In genomic region chr1:15949453-15950245, GRCh38 we compare ENCODE assay signal across 8 cellular contexts. TPM values are rescaled to one million over a fixed set of nuclear protein-coding genes. Genes with fewer than 3 reads are reported as not detected.
A peak's percentile ranks its signal among the peaks of the same experiment; 100 is the strongest.
DNase-seq lines count a peak whose midpoint lies in the region; ATAC-seq lines count a peak whose summit lies in the region.

No MANE protein-coding gene starts in this region.

- ATAC-seq in HG02588 (IDR thresholded peaks at IDR 0.05; ENCODE audit: unreplicated experiment) (peak; percentile 66), Right ventricle myocardium superior (ENCODE audit: poor library complexity) (peak; percentile 83)

- peak; percentile 91 for DNase-seq in GM04504 (ENCODE audit: low read depth)
- peak; percentile 77 for DNase-seq in SW480 (ENCODE audit: low spot score)
- DNase-seq in activated naive CD8-positive, alpha-beta T cell treated with anti-CD3 and anti-CD28 coated beads, Interleukin-2, amount 50 U/mL, for 16 hours (ENCODE audit: low read depth, low spot score): peak; percentile 39
- peak; percentile 90 for DNase-seq in Right ventricle myocardium superior
- DNase-seq in putamen (ENCODE audit: low spot score): peak; percentile 63
- no peak for DNase-seq in COLO668 (lab: John Stamatoyannopoulos, UW; ENCODE audit: unreplicated experiment)

- intact Hi-C loops in Right ventricle myocardium superior (cut with DNase I): no loop called here

- no peaks in the 10 kb centered on the region for H3K4me1 ChIP-seq in urinary bladder (ENCODE audit: insufficient read depth)

- no peak overlapping the region for H3K4me3 ChIP-seq in urinary bladder (ENCODE audit: low read depth, low read length)

- WGBS in urinary bladder: 11% methylated on average over 25 of the region's 25 CpGs

- H3K36me3 ChIP-seq in urinary bladder (ENCODE audit: insufficient read depth): no peaks in the 10 kb centered on the region

- peak overlapping the region; percentile 90 for H3K27ac ChIP-seq in urinary bladder (ENCODE audit: low read depth)

RNA-seq across cellular contexts. Expression of gene ZBTB17, which starts 26.3 kb away (rescaled TPM):
- 21.2 TPM for total RNA-seq in Right ventricle myocardium superior
- total RNA-seq in urinary bladder: 17.1 TPM
- polyA plus RNA-seq in urinary bladder: 30.4 TPM

RNA-seq across cellular contexts. Expression of gene SRARP, which starts 54.4 kb away (rescaled TPM):
- total RNA-seq in Right ventricle myocardium superior: 0.59 TPM
- not detected for total RNA-seq in urinary bladder
- 0.03 TPM for polyA plus RNA-seq in urinary bladder
